Comparison of ENCODE assay signal across 2 cellular contexts in genomic region chr13:63541336-63541735, GRCh38.
TF ChIP-seq lines count a peak whose summit lies in the region.

No MANE protein-coding gene starts in this region.

TF ChIP-seq in GM23338, 12 proteins besides CTCF, POLR2A, EP300 and RAD21:
- TF ChIP-seq STAT1 (IDR thresholded peaks at IDR 0.05; ENCODE audit: unreplicated experiment) = no peak
- TF ChIP-seq EZH2 (IDR thresholded peaks at IDR 0.05; ENCODE audit: low read depth, unreplicated experiment) = no peak
- no peak for TF ChIP-seq REST (IDR thresholded peaks at IDR 0.05; ENCODE audit: unreplicated experiment)
- TF ChIP-seq CREB1 (CRISPR knock-in tag; IDR thresholded peaks at IDR 0.05; ENCODE audit: low read depth) = no peak
- TF ChIP-seq POLR2AphosphoS5 (IDR thresholded peaks at IDR 0.05; ENCODE audit: low read depth) = peak; percentile 42; the same call in 1 of the 2 replicates
- TF ChIP-seq ZNF462 (CRISPR knock-in tag; IDR thresholded peaks at IDR 0.05) = no peak
- TF ChIP-seq, protein P1, sequence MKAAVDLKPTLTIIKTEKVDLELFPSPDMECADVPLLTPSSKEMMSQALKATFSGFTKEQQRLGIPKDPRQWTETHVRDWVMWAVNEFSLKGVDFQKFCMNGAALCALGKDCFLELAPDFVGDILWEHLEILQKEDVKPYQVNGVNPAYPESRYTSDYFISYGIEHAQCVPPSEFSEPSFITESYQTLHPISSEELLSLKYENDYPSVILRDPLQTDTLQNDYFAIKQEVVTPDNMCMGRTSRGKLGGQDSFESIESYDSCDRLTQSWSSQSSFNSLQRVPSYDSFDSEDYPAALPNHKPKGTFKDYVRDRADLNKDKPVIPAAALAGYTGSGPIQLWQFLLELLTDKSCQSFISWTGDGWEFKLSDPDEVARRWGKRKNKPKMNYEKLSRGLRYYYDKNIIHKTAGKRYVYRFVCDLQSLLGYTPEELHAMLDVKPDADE (IDR thresholded peaks at IDR 0.05) = no peak
- TF ChIP-seq ZNF331 (CRISPR knock-in tag; IDR thresholded peaks at IDR 0.05; ENCODE audit: low read depth) = no peak
- TF ChIP-seq ZNF114 (CRISPR knock-in tag; IDR thresholded peaks at IDR 0.05) = no peak
- no peak for TF ChIP-seq EZH2phosphoT487 (IDR thresholded peaks at IDR 0.05; ENCODE audit: unreplicated experiment)
- TF ChIP-seq JUNB (IDR thresholded peaks at IDR 0.05; ENCODE audit: unreplicated experiment) = no peak
- TF ChIP-seq NANOG (IDR thresholded peaks at IDR 0.05; ENCODE audit: borderline replicate concordance) = peak; percentile 24; the same call in 1 of the 2 replicates

TF ChIP-seq in H1, 55 proteins besides CTCF, POLR2A, EP300 and RAD21:
- 0 out of 2 replicates have a peak, but pooled peaks have one; percentile 5 for TF ChIP-seq CEBPB (IDR thresholded peaks at IDR 0.05; ENCODE audit: low read depth, low read length)
- TF ChIP-seq POLR2AphosphoS5 (IDR thresholded peaks at IDR 0.05; ENCODE audit: low read depth, low read length) = no peak
- TF ChIP-seq HDAC2 (IDR thresholded peaks at IDR 0.05; ENCODE audit: borderline replicate concordance in 1 of 2, low read depth in 2 of 2, low read length in 2 of 2) = 0 out of 4 replicates have a peak, but pooled peaks of 1 of the 2 experiments have one; percentile 17
